ENCODE assay signal across 1 cellular context in genomic region chr5:67963789-67964519, GRCh38.
TF ChIP-seq lines count a peak whose summit lies in the region.

No MANE protein-coding gene starts in this region.

TF ChIP-seq in GM23338, 12 proteins besides CTCF, POLR2A, EP300 and RAD21 (continued from another document):
- TF ChIP-seq REST (IDR thresholded peaks at IDR 0.05; ENCODE audit: unreplicated experiment) (no peak), ZNF462 (CRISPR knock-in tag; IDR thresholded peaks at IDR 0.05) (no peak), JUNB (IDR thresholded peaks at IDR 0.05; ENCODE audit: unreplicated experiment) (no peak), CREB1 (CRISPR knock-in tag; IDR thresholded peaks at IDR 0.05; ENCODE audit: low read depth) (no peak), POLR2AphosphoS5 (IDR thresholded peaks at IDR 0.05; ENCODE audit: low read depth) (no peak), ZNF331 (CRISPR knock-in tag; IDR thresholded peaks at IDR 0.05; ENCODE audit: low read depth) (no peak), STAT1 (IDR thresholded peaks at IDR 0.05; ENCODE audit: unreplicated experiment) (no peak)
